Comparison of ENCODE assay signal across 13 cellular contexts in the genomic region with DNA sequence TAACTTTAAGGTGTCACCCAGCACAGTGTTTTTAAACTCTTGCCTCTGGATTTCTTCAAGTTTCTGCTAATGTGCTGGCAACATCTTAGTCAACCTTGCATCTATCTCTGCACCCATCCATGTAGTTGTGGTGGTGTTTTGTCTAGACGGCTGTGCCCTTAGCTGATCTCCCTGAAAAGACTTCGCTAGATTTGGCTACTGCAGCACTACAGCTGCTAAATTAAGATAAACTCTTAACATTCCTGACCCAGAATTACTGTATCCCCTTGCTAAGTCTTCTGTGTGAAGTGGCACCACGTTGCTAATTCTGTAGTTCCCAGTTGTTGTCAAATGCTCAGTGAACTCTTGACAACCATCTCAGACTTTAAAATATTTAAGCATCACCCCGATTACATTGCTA.
"Had no signal": no experiment of that assay in that cellular context is flagged by ENCODE, and none has a peak within 500 bp of the region (broad histone marks: within the 10 kb centered on the region; RNA-seq: fewer than 3 reads in every experiment).

No MANE protein-coding gene starts in this region.

- H3K27me3 Mint-ChIP-seq: activated CD8-positive, alpha-beta T cell treated with anti-CD3 and anti-CD28 coated beads for 36 hours; activated naive CD8-positive, alpha-beta T cell treated with anti-CD3 and anti-CD28 coated beads, Interleukin-2, amount 10 ng/mL, durations not matched to agents 7 days and 5 days; central memory CD8-positive, alpha-beta T cell had no signal

- H3K4me2 ChIP-seq: smooth muscle cell had no signal

- H3K27ac ChIP-seq: tibial artery, uterus had no signal

- H3K9me3 Mint-ChIP-seq: central memory CD8-positive, alpha-beta T cell; effector memory CD8-positive, alpha-beta T cell; stimulated activated effector memory CD8-positive, alpha-beta T cell treated with anti-CD3 and anti-CD28 coated beads, Interleukin-12 subunit alpha, Interleukin-12 subunit beta, amount 100 ng/mL, for 72 hours had no signal

- H3K4me1 Mint-ChIP-seq: activated naive CD8-positive, alpha-beta T cell treated with anti-CD3 and anti-CD28 coated beads, Interleukin-2, amount 10 ng/mL, durations not matched to agents 7 days and 5 days; central memory CD8-positive, alpha-beta T cell; immature natural killer cell; stimulated activated effector memory CD8-positive, alpha-beta T cell treated with anti-CD3 and anti-CD28 coated beads, Interleukin-12 subunit alpha, Interleukin-12 subunit beta, amount 100 ng/mL, for 72 hours had no signal

- H3K9me3 ChIP-seq: uterus had no signal

- H3K4me3 Mint-ChIP-seq: activated CD8-positive, alpha-beta T cell treated with anti-CD3 and anti-CD28 coated beads for 36 hours; activated naive CD8-positive, alpha-beta T cell treated with anti-CD3 and anti-CD28 coated beads, Interleukin-2, amount 10 ng/mL, durations not matched to agents 7 days and 5 days; activated T-cell treated with anti-CD3 and anti-CD28 coated beads, Interleukin-2, amount 50 U/mL, for 72 hours; central memory CD8-positive, alpha-beta T cell; effector memory CD8-positive, alpha-beta T cell; immature natural killer cell; stimulated activated effector memory CD8-positive, alpha-beta T cell treated with anti-CD3 and anti-CD28 coated beads, Interleukin-12 subunit alpha, Interleukin-12 subunit beta, amount 100 ng/mL, for 72 hours; T-helper 2 cell treated with Interferon-gamma antibody and Interleukin-4, amounts not matched to agents 5 μg/mL and 100 μg/mL, for 36 hours had no signal

- H3K27me3 ChIP-seq: tibial artery, uterus had no signal

- H3K36me3 ChIP-seq: tibial artery, uterus had no signal

- H3K4me3 ChIP-seq: smooth muscle cell, tibial artery, uterus had no signal

- H3K27ac Mint-ChIP-seq: activated CD8-positive, alpha-beta T cell treated with anti-CD3 and anti-CD28 coated beads for 36 hours; activated naive CD8-positive, alpha-beta T cell treated with anti-CD3 and anti-CD28 coated beads, Interleukin-2, amount 10 ng/mL, durations not matched to agents 7 days and 5 days; activated T-cell treated with anti-CD3 and anti-CD28 coated beads, Interleukin-2, amount 50 U/mL, for 72 hours; effector memory CD8-positive, alpha-beta T cell; immature natural killer cell; stimulated activated effector memory CD8-positive, alpha-beta T cell treated with anti-CD3 and anti-CD28 coated beads, Interleukin-12 subunit alpha, Interleukin-12 subunit beta, amount 100 ng/mL, for 72 hours; T-helper 2 cell treated with Interferon-gamma antibody and Interleukin-4, amounts not matched to agents 5 μg/mL and 100 μg/mL, for 36 hours had no signal

- H3K36me3 Mint-ChIP-seq: activated naive CD8-positive, alpha-beta T cell treated with anti-CD3 and anti-CD28 coated beads, Interleukin-2, amount 10 ng/mL, durations not matched to agents 7 days and 5 days; stimulated activated effector memory CD8-positive, alpha-beta T cell treated with anti-CD3 and anti-CD28 coated beads, Interleukin-12 subunit alpha, Interleukin-12 subunit beta, amount 100 ng/mL, for 72 hours had no signal

- DNase-seq: activated CD8-positive, alpha-beta memory T cell treated with anti-CD3 and anti-CD28 coated beads, Interleukin-2, amount 50 U/mL, for 4 hours; activated CD8-positive, alpha-beta T cell treated with anti-CD3 and anti-CD28 coated beads for 36 hours; activated naive CD8-positive, alpha-beta T cell treated with anti-CD3 and anti-CD28 coated beads, Interleukin-2, amount 10 ng/mL, durations not matched to agents 7 days and 5 days; activated T-cell treated with anti-CD3 and anti-CD28 coated beads, Interleukin-2, amount 50 U/mL, for 72 hours; aorta; effector memory CD8-positive, alpha-beta T cell; immature natural killer cell; tibial artery; uterus had no signal

- ATAC-seq: activated CD8-positive, alpha-beta T cell treated with anti-CD3 and anti-CD28 coated beads for 36 hours; activated T-cell treated with anti-CD3 and anti-CD28 coated beads, Interleukin-2, amount 50 U/mL, for 72 hours; effector memory CD8-positive, alpha-beta T cell; stimulated activated effector memory CD8-positive, alpha-beta T cell treated with anti-CD3 and anti-CD28 coated beads, Interleukin-12 subunit alpha, Interleukin-12 subunit beta, amount 100 ng/mL, for 72 hours had no signal
